In genomic region chrX:31608651-31609050, GRCh38 we compare ENCODE assay signal across 1 cellular context.
TF ChIP-seq lines count a peak whose summit lies in the region.

No MANE protein-coding gene starts in this region.

TF ChIP-seq in IMR-90, 13 proteins besides CTCF, POLR2A, EP300 and RAD21:
- TF ChIP-seq MAZ (IDR thresholded peaks at IDR 0.05; ENCODE audit: borderline replicate concordance, low read depth, low read length) (no peak), CEBPB (IDR thresholded peaks at IDR 0.05; ENCODE audit: low read depth, low read length) (no peak), MAFK (IDR thresholded peaks at IDR 0.05; ENCODE audit: low read depth, low read length) (no peak), FOS (IDR thresholded peaks at IDR 0.05; ENCODE audit: low read depth, low read length) (no peak), RCOR1 (IDR thresholded peaks at IDR 0.05; ENCODE audit: insufficient replicate concordance, low read length) (no peak), RFX5 (IDR thresholded peaks at IDR 0.05; ENCODE audit: low read depth, low read length) (no peak), CHD1 (IDR thresholded peaks at IDR 0.05; ENCODE audit: low read depth, low read length) (no peak), MXI1 (IDR thresholded peaks at IDR 0.05; ENCODE audit: borderline replicate concordance, low read depth, low read length) (no peak), NFE2L2 (IDR thresholded peaks at IDR 0.05; ENCODE audit: low read depth, low read length) (no peak), BHLHE40 (IDR thresholded peaks at IDR 0.05; ENCODE audit: low read depth, low read length) (no peak), SMC3 (IDR thresholded peaks at IDR 0.05; ENCODE audit: low read depth, low read length) (no peak)
- TF ChIP-seq, protein P1, sequence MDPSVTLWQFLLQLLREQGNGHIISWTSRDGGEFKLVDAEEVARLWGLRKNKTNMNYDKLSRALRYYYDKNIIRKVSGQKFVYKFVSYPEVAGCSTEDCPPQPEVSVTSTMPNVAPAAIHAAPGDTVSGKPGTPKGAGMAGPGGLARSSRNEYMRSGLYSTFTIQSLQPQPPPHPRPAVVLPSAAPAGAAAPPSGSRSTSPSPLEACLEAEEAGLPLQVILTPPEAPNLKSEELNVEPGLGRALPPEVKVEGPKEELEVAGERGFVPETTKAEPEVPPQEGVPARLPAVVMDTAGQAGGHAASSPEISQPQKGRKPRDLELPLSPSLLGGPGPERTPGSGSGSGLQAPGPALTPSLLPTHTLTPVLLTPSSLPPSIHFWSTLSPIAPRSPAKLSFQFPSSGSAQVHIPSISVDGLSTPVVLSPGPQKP (IDR thresholded peaks at IDR 0.05; ENCODE audit: borderline replicate concordance, low read depth, low read length), result no peak
- TF ChIP-seq, protein P2, sequence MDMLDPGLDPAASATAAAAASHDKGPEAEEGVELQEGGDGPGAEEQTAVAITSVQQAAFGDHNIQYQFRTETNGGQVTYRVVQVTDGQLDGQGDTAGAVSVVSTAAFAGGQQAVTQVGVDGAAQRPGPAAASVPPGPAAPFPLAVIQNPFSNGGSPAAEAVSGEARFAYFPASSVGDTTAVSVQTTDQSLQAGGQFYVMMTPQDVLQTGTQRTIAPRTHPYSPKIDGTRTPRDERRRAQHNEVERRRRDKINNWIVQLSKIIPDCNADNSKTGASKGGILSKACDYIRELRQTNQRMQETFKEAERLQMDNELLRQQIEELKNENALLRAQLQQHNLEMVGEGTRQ (IDR thresholded peaks at IDR 0.05; ENCODE audit: low read depth, low read length), result no peak
